ENCODE assay signal across 8 cellular contexts in the genomic region with DNA sequence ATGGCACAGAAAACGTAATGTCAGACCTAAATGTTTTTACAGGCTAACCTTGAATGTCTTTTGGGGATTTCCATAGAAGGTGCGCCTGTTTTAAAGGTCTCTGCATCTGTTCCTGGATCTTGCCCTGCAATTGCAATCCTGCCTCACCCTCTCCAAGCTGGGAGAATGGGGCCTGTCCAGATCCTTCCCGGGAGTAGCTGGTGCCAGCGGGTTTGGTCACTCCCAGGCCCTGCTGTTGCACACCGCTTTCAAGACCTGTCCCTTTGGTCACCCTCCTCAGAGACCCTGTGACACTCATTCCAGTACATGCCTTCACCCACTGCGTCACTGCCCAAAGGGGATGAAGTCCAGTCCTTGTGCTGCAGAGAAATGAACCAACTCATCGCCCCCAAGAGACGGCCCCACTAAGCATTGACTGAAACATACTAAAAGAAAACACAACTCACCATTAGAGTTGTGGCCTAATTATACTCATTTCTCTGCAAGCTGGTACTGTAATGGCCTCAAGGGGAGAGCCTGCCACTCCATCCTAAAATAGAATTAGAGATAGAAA. TPM values are rescaled to one million over a fixed set of nuclear protein-coding genes. Genes with fewer than 3 reads are reported as not detected.
A peak's percentile ranks its signal among the peaks of the same experiment; 100 is the strongest.
DNase-seq lines count a peak whose midpoint lies in the region; ATAC-seq, FAIRE-seq and TF ChIP-seq lines count a peak whose summit lies in the region.

No MANE protein-coding gene starts in this region.

- no peak for ATAC-seq in HG03045 (IDR thresholded peaks at IDR 0.05; ENCODE audit: unreplicated experiment)

- no peaks in the 10 kb centered on the region for H3K9me1 ChIP-seq in endothelial cell of umbilical vein (replicated peaks; ENCODE audit: control insufficient read depth, extremely low read depth, insufficient read depth, low read length)

- H3K4me2 ChIP-seq in endothelial cell of umbilical vein (ENCODE audit: insufficient read depth, low read length) (peak overlapping the region; percentile 54), neural cell (ENCODE audit: low read length) (peak overlapping the region; percentile 82)

- peaks cover 3% of the 10 kb centered on the region; the same call in 1 of the 2 replicates for H3K9me3 ChIP-seq in AG04450 (ENCODE audit: control insufficient read depth, insufficient read depth, low read length)
- no peaks in the 10 kb centered on the region for H3K9me3 ChIP-seq in HAP-1
- H3K9me3 ChIP-seq in endothelial cell of umbilical vein (replicated peaks; ENCODE audit: control insufficient read depth, insufficient read depth, low read length) = no peaks in the 10 kb centered on the region
- H3K9me3 ChIP-seq in neural cell (ENCODE audit: low read length) = no peaks in the 10 kb centered on the region

- DNase-seq in AG04450 (ENCODE audit: low read depth, low spot score) (no peak), HAP-1 (ENCODE audit: low spot score in 2 of 2) (peak; percentile 30 to 52), endothelial cell of umbilical vein (ENCODE audit: low read depth, low spot score) (no peak), DMS114 treated with DMSO at 0.1 percent for 48 hours (lab: John Stamatoyannopoulos, UW; ENCODE audit: unreplicated experiment) (no peak), A172 (ENCODE audit: low spot score) (no peak)

- no TSS peak for BruUV-seq in endothelial cell of umbilical vein (replicated peaks; lab: Mats Ljungman, UMichigan)

- TF ChIP-seq CTCF in AG04450 (IDR thresholded peaks at IDR 0.05; ENCODE audit: low read depth, low read length) = no peak
- no peak for TF ChIP-seq CTCF in WI38 (IDR thresholded peaks at IDR 0.05; ENCODE audit: low read depth, low read length)
- no peak for TF ChIP-seq CTCF in endothelial cell of umbilical vein (IDR thresholded peaks at IDR 0.05; ENCODE audit: extremely low read depth in 1 of 2, insufficient read depth in 1 of 2, low read depth in 1 of 2, low read length in 2 of 2)
- TF ChIP-seq CTCF in neural cell (IDR thresholded peaks at IDR 0.05; ENCODE audit: poor library complexity, severe bottlenecking) = no peak

- no peak for TF ChIP-seq POLR2A in endothelial cell of umbilical vein (IDR thresholded peaks at IDR 0.05; ENCODE audit: low read depth, low read length)

- H4K20me1 ChIP-seq in endothelial cell of umbilical vein (replicated peaks; ENCODE audit: control insufficient read depth, extremely low read depth, insufficient read depth, low read length) = no peaks in the 10 kb centered on the region
- peaks cover 11% of the 10 kb centered on the region for H4K20me1 ChIP-seq in neural cell (ENCODE audit: insufficient read depth)

- H3K9ac ChIP-seq in endothelial cell of umbilical vein (replicated peaks; ENCODE audit: extremely low read depth, insufficient read depth, low read length) (peak overlapping the region; percentile 98), neural cell (ENCODE audit: low read length) (peak overlapping the region; percentile 92)

- H3K4me3 ChIP-seq in AG04450 (ENCODE audit: low read depth, low read length) (peak overlapping the region; percentile 29; the same call in 1 of the 2 replicates), HAP-1 (peak overlapping the region; percentile 4), WI38 (ENCODE audit: low read depth, low read length) (peak overlapping the region; percentile 45; the same call in 1 of the 2 replicates), endothelial cell of umbilical vein (replicated peaks in 1 of 3; ENCODE audit: insufficient read depth in 1 of 3, low read depth in 1 of 3, low read length in 3 of 3) (peak overlapping the region in 1 of 3 experiments; percentile 9), neural cell (ENCODE audit: low read length) (peak overlapping the region; percentile 76)

- peak overlapping the region; percentile 97 for H3K27ac ChIP-seq in AG04450 (ENCODE audit: low read depth, low read length)
- peak overlapping the region; percentile 99 for H3K27ac ChIP-seq in endothelial cell of umbilical vein (ENCODE audit: insufficient read depth, low read depth, low read length)
- peak overlapping the region; percentile 98 for H3K27ac ChIP-seq in neural cell (ENCODE audit: low read length)

- dilution Hi-C loops in endothelial cell of umbilical vein (cut with MboI; ENCODE audit: extremely low pct_ligation_motif_present, low sequenced_read_pairs) = loop anchor here (25.0 kb wide), 1 partner anchor 375 kb away; no protein-coding TSS in a partner anchor

- peak; percentile 21 for FAIRE-seq in endothelial cell of umbilical vein (lab: Jason Lieb, UNC)

- H3K27me3 ChIP-seq in AG04450 (ENCODE audit: control insufficient read depth, insufficient read depth, low read length) = no peaks in the 10 kb centered on the region
- H3K27me3 ChIP-seq in HAP-1 (ENCODE audit: low read depth) = no peaks in the 10 kb centered on the region
- H3K27me3 ChIP-seq in endothelial cell of umbilical vein (ENCODE audit: control insufficient read depth in 2 of 2, insufficient read depth in 2 of 2, low read length in 2 of 2) = no peaks in the 10 kb centered on the region
- no peaks in the 10 kb centered on the region for H3K27me3 ChIP-seq in neural cell (ENCODE audit: insufficient read depth, low read depth, low read length)

- H3K4me1 ChIP-seq in HAP-1 (peaks cover 33% of the 10 kb centered on the region), endothelial cell of umbilical vein (ENCODE audit: control insufficient read depth, extremely low read depth, insufficient read depth, low read length) (peaks cover 35% of the 10 kb centered on the region)

- POLR2A ChIA-PET in AG04450 (lab: Yijun Ruan, JAX) (interaction anchor here (0.7 to 5.9 kb wide), 8 partner anchors 10 to 472 kb away, joined by 3 to 79 read pairs (median 12); no protein-coding TSS in a partner anchor), endothelial cell of umbilical vein (lab: Charles Lee) (interaction anchor here (0.6 to 4.5 kb wide), 13 partner anchors 17 to 479 kb away, joined by 3 to 48 read pairs (median 4); no protein-coding TSS in a partner anchor)

- peaks cover 7% of the 10 kb centered on the region for H3F3A ChIP-seq in neural cell (ENCODE audit: insufficient read depth, low read length, poor library complexity, severe bottlenecking)

- intact Hi-C loops in endothelial cell of umbilical vein (cut with micrococcal nuclease) = loop anchor here (1.0 to 2.0 kb wide), 14 partner anchors 19 to 471 kb away; no protein-coding TSS in a partner anchor

- TF ChIP-seq EP300 in neural cell (conservative IDR thresholded peaks at IDR 0.05; ENCODE audit: poor library complexity, severe bottlenecking) = no peak

- H3K79me2 ChIP-seq in endothelial cell of umbilical vein (ENCODE audit: control insufficient read depth, insufficient read depth, low read length) (peaks cover 24% of the 10 kb centered on the region), neural cell (replicated peaks; ENCODE audit: insufficient read depth, low read length) (peaks cover 16% of the 10 kb centered on the region)

- peaks cover 18% of the 10 kb centered on the region for H3K36me3 ChIP-seq in HAP-1 (replicated peaks)
- H3K36me3 ChIP-seq in endothelial cell of umbilical vein (ENCODE audit: control insufficient read depth in 2 of 2, extremely low read depth in 1 of 2, insufficient read depth in 2 of 2, low read length in 2 of 2) = peaks cover 4 to 5% of the 10 kb centered on the region in 2 experiments
- H3K36me3 ChIP-seq in neural cell (ENCODE audit: insufficient read depth, low read length) = peaks cover 5% of the 10 kb centered on the region

- H2AFZ ChIP-seq in endothelial cell of umbilical vein (ENCODE audit: low read depth, low read length) (no peak overlapping the region), neural cell (ENCODE audit: low read depth, low read length) (no peak overlapping the region)

- TF ChIP-seq RAD21 in neural cell (conservative IDR thresholded peaks at IDR 0.05) = no peak

- CTCF ChIA-PET in AG04450 (lab: Charles Lee) = interaction anchor here (0.7 to 3.0 kb wide), 8 partner anchors 10 to 511 kb away, joined by 3 to 15 read pairs (median 4); no protein-coding TSS in a partner anchor
- CTCF ChIA-PET in endothelial cell of umbilical vein (lab: Charles Lee) = interaction anchor here (0.7 to 5.9 kb wide), 27 partner anchors 8 to 481 kb away, joined by 3 to 51 read pairs (median 4); no protein-coding TSS in a partner anchor

- in situ Hi-C loops in HAP-1 (cut with MboI; ENCODE audit: low sequenced_read_pairs) = loop anchor here (5.0 kb wide), 1 partner anchor 375 kb away; no protein-coding TSS in a partner anchor

- H3K9me2 ChIP-seq in neural cell (ENCODE audit: insufficient read depth, low read length) = no peaks in the 10 kb centered on the region

TF ChIP-seq in endothelial cell of umbilical vein, 7 proteins besides CTCF, POLR2A, EP300 and RAD21 (continues in another document):
- no peak for TF ChIP-seq JUN (IDR thresholded peaks at IDR 0.05; ENCODE audit: borderline replicate concordance, insufficient read depth, insufficient read length, low read depth)
- no peak for TF ChIP-seq EZH2 (IDR thresholded peaks at IDR 0.05; ENCODE audit: borderline replicate concordance, low read depth, low read length, severe bottlenecking)
- TF ChIP-seq POLR2AphosphoS5 (IDR thresholded peaks at IDR 0.05; ENCODE audit: insufficient read depth, low read depth, low read length) = no peak
- TF ChIP-seq FOS (IDR thresholded peaks at IDR 0.05; ENCODE audit: borderline replicate concordance, insufficient read depth, low read length) = no peak

TF ChIP-seq in neural cell, 6 proteins besides CTCF, POLR2A, EP300 and RAD21 (continues in another document):
- no peak for TF ChIP-seq POLR2AphosphoS5 (IDR thresholded peaks at IDR 0.05)

RNA-seq across cellular contexts. Expression of a gene that starts 1.9 kb away (rescaled TPM):
- polyA plus RNA-seq in AG04450 (2011; rRNA removed) (20.3 and 28.6 TPM in 2 replicates), endothelial cell of umbilical vein (65.4 and 66.6 TPM in 2 replicates), neural cell (52.2 and 56.9 TPM in 2 replicates)
- 38.5 and 53.5 TPM in 2 replicates for polyA minus RNA-seq in AG04450 (2011; rRNA and poly(A)+ RNA removed)
- 109 TPM in 2 replicates for total RNA-seq in endothelial cell of umbilical vein
- 54.8 and 66.0 TPM in 2 replicates for polyA plus RNA-seq in endothelial cell of umbilical vein (2011; cell fraction: cytosol; rRNA removed)
- 154 and 212 TPM in 2 replicates for polyA plus RNA-seq in endothelial cell of umbilical vein (2011; cell fraction: nucleus; rRNA removed)
- 52.6 and 76.5 TPM in 2 replicates for polyA plus RNA-seq in endothelial cell of umbilical vein (2012)
- polyA minus RNA-seq in endothelial cell of umbilical vein (57.9 and 61.4 TPM in 2 replicates), neural cell (104 and 107 TPM in 2 replicates)
- polyA minus RNA-seq in endothelial cell of umbilical vein (2011; cell fraction: cytosol; rRNA and poly(A)+ RNA removed) = 65.2 TPM
- polyA minus RNA-seq in endothelial cell of umbilical vein (2011; cell fraction: nucleus; rRNA and poly(A)+ RNA removed) = 78.8 and 129 TPM in 2 replicates
- total RNA-seq in A172 (2014; rRNA removed; shearing (Covaris generic)) = 50.8 and 51.3 TPM in 2 replicates

Comparison
In these comparisons a context has a peak if more than half of its experiments do, and no peak if none do; other contexts are left out.
1. DNase-seq: peak in HAP-1 (2 of 2); none in AG04450 (single experiment), endothelial cell of umbilical vein (single experiment), DMS114 treated with DMSO at 0.1 percent for 48 hours (single experiment) and A172 (single experiment).
2. Peak in every context shown above with its lines, with median percentiles within 50 percentile points of each other: H3K27ac ChIP-seq.